1 cellular context compared by ENCODE assay signal in the genomic region with DNA sequence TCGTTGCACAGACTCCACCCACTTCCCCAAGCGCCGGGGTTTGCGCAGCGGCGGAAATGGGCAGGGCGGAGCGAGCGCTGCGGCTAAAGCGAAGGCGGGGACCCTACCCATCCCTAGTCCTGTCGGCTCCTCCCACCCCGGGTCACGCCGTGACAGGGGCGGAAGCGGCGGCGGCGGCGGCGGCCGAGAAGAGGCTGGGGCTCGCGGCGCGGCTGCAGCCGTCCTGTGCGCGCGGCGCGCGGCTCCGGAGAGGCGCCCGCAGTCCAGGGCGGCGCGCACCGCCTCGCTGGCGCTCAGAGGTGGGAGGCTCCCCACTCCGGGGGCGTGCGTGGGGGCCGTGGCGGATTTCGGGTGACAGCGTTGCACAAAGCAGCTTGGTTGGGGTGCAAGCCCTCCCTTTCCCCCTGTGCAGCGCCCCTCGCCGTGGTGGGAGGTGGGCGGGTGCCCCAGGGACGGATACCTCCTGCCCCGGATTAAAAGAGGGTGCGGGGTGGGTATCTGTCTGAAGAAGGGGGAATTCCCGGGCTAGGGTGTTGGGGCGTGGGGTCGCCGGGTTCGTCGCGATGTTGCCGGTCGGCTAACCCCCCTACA.
A peak's percentile ranks its signal among the peaks of the same experiment; 100 is the strongest.
TF ChIP-seq lines count a peak whose summit lies in the region.

A gene with protein sequence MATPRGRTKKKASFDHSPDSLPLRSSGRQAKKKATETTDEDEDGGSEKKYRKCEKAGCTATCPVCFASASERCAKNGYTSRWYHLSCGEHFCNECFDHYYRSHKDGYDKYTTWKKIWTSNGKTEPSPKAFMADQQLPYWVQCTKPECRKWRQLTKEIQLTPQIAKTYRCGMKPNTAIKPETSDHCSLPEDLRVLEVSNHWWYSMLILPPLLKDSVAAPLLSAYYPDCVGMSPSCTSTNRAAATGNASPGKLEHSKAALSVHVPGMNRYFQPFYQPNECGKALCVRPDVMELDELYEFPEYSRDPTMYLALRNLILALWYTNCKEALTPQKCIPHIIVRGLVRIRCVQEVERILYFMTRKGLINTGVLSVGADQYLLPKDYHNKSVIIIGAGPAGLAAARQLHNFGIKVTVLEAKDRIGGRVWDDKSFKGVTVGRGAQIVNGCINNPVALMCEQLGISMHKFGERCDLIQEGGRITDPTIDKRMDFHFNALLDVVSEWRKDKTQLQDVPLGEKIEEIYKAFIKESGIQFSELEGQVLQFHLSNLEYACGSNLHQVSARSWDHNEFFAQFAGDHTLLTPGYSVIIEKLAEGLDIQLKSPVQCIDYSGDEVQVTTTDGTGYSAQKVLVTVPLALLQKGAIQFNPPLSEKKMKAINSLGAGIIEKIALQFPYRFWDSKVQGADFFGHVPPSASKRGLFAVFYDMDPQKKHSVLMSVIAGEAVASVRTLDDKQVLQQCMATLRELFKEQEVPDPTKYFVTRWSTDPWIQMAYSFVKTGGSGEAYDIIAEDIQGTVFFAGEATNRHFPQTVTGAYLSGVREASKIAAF (plus strand): TSS at position 150 of the 591 bp plus-strand sequence. CDS start 4,474 bp downstream, outside the sequence.

TF ChIP-seq in K562, 482 proteins besides CTCF, POLR2A, EP300 and RAD21 (continued from another document and continues in another):
- TF ChIP-seq POU5F1 (IDR thresholded peaks at IDR 0.05; ENCODE audit: borderline replicate concordance, low read depth, low read length, partially characterized antibody) (no peak), OTX1 (CRISPR knock-in tag; IDR thresholded peaks at IDR 0.05) (no peak), SPI1 (IDR thresholded peaks at IDR 0.05; ENCODE audit: borderline replicate concordance, low read depth, low read length) (peak; percentile 86), MAFK (IDR thresholded peaks at IDR 0.05; ENCODE audit: low read length) (no peak), SAP30 (IDR thresholded peaks at IDR 0.05; ENCODE audit: borderline replicate concordance, insufficient read depth, low read depth, low read length, poor library complexity, severe bottlenecking) (no peak), SRSF1 (IDR thresholded peaks at IDR 0.05; ENCODE audit: low read depth, low read length) (no peak), ZBTB17 (CRISPR knock-in tag; IDR thresholded peaks at IDR 0.05) (peak; percentile 70; the same call in 1 of the 2 replicates), TCFL5 (CRISPR knock-in tag; conservative IDR thresholded peaks at IDR 0.05) (no peak), PTBP1 (IDR thresholded peaks at IDR 0.05; ENCODE audit: low read depth, low read length) (no peak), HIVEP1 (CRISPR knock-in tag; IDR thresholded peaks at IDR 0.05) (0 out of 2 replicates have a peak, but pooled peaks have one; percentile 39), ZNF76 (CRISPR knock-in tag; IDR thresholded peaks at IDR 0.05; ENCODE audit: borderline replicate concordance) (peak; percentile 44; the same call in 1 of the 2 replicates), RUNX1 (IDR thresholded peaks at IDR 0.05; ENCODE audit: low read depth) (no peak), ZNF316 (IDR thresholded peaks at IDR 0.05) (no peak), JUN (IDR thresholded peaks at IDR 0.05; ENCODE audit: borderline replicate concordance, low read depth, low read length) (no peak), JUN (CRISPR knock-in tag; IDR thresholded peaks at IDR 0.05; ENCODE audit: borderline replicate concordance) (0 out of 2 replicates have a peak, but pooled peaks have one; percentile 77), ZKSCAN3 (CRISPR knock-in tag; IDR thresholded peaks at IDR 0.05) (no peak), RBM17 (IDR thresholded peaks at IDR 0.05; ENCODE audit: borderline replicate concordance, low read depth, low read length) (no peak), ZNF384 (IDR thresholded peaks at IDR 0.05; ENCODE audit: low read depth, low read length) (no peak), FOXA3 (CRISPR knock-in tag; conservative IDR thresholded peaks at IDR 0.05 in 1 of 2, IDR thresholded peaks at IDR 0.05 in 1 of 2) (peak in 1 of 2 experiments; percentile 42; a peak in 1 of 4 replicates), ZNF408 (CRISPR knock-in tag; IDR thresholded peaks at IDR 0.05; ENCODE audit: low read depth) (no peak), C11orf30 (IDR thresholded peaks at IDR 0.05; ENCODE audit: low read depth) (no peak), TAF7 (tag; IDR thresholded peaks at IDR 0.05) (no peak), BCL6 (CRISPR knock-in tag; IDR thresholded peaks at IDR 0.05) (no peak), TEAD1 (CRISPR knock-in tag; IDR thresholded peaks at IDR 0.05) (0 out of 4 replicates have a peak, but pooled peaks of 1 of the 2 experiments have one; percentile 67), MTA2 (IDR thresholded peaks at IDR 0.05; ENCODE audit: low read depth) (no peak), BCOR (IDR thresholded peaks at IDR 0.05) (no peak; the same call in 1 of the 2 replicates), NCOA1 (IDR thresholded peaks at IDR 0.05; ENCODE audit: low read depth) (no peak), TAF9B (IDR thresholded peaks at IDR 0.05; ENCODE audit: partially characterized antibody) (no peak), KDM5B (IDR thresholded peaks at IDR 0.05; ENCODE audit: insufficient replicate concordance, low read depth, low read length) (peak; percentile 89), MEF2D (tag; conservative IDR thresholded peaks at IDR 0.05; ENCODE audit: low read depth) (no peak)
- TF ChIP-seq, protein P1, sequence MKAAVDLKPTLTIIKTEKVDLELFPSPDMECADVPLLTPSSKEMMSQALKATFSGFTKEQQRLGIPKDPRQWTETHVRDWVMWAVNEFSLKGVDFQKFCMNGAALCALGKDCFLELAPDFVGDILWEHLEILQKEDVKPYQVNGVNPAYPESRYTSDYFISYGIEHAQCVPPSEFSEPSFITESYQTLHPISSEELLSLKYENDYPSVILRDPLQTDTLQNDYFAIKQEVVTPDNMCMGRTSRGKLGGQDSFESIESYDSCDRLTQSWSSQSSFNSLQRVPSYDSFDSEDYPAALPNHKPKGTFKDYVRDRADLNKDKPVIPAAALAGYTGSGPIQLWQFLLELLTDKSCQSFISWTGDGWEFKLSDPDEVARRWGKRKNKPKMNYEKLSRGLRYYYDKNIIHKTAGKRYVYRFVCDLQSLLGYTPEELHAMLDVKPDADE (conservative IDR thresholded peaks at IDR 0.05; ENCODE audit: control insufficient read depth, low read depth, low read length) = no peak
- TF ChIP-seq, protein P2, sequence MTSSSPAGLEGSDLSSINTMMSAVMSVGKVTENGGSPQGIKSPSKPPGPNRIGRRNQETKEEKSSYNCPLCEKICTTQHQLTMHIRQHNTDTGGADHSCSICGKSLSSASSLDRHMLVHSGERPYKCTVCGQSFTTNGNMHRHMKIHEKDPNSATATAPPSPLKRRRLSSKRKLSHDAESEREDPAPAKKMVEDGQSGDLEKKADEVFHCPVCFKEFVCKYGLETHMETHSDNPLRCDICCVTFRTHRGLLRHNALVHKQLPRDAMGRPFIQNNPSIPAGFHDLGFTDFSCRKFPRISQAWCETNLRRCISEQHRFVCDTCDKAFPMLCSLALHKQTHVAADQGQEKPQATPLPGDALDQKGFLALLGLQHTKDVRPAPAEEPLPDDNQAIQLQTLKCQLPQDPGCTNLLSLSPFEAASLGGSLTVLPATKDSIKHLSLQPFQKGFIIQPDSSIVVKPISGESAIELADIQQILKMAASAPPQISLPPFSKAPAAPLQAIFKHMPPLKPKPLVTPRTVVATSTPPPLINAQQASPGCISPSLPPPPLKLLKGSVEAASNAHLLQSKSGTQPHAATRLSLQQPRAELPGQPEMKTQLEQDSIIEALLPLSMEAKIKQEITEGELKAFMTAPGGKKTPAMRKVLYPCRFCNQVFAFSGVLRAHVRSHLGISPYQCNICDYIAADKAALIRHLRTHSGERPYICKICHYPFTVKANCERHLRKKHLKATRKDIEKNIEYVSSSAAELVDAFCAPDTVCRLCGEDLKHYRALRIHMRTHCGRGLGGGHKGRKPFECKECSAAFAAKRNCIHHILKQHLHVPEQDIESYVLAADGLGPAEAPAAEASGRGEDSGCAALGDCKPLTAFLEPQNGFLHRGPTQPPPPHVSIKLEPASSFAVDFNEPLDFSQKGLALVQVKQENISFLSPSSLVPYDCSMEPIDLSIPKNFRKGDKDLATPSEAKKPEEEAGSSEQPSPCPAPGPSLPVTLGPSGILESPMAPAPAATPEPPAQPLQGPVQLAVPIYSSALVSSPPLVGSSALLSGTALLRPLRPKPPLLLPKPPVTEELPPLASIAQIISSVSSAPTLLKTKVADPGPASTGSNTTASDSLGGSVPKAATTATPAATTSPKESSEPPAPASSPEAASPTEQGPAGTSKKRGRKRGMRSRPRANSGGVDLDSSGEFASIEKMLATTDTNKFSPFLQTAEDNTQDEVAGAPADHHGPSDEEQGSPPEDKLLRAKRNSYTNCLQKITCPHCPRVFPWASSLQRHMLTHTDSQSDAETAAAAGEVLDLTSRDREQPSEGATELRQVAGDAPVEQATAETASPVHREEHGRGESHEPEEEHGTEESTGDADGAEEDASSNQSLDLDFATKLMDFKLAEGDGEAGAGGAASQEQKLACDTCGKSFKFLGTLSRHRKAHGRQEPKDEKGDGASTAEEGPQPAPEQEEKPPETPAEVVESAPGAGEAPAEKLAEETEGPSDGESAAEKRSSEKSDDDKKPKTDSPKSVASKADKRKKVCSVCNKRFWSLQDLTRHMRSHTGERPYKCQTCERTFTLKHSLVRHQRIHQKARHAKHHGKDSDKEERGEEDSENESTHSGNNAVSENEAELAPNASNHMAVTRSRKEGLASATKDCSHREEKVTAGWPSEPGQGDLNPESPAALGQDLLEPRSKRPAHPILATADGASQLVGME (CRISPR knock-in tag; IDR thresholded peaks at IDR 0.05) = 0 out of 2 replicates have a peak, but pooled peaks have one; percentile 66
- TF ChIP-seq, protein P3, sequence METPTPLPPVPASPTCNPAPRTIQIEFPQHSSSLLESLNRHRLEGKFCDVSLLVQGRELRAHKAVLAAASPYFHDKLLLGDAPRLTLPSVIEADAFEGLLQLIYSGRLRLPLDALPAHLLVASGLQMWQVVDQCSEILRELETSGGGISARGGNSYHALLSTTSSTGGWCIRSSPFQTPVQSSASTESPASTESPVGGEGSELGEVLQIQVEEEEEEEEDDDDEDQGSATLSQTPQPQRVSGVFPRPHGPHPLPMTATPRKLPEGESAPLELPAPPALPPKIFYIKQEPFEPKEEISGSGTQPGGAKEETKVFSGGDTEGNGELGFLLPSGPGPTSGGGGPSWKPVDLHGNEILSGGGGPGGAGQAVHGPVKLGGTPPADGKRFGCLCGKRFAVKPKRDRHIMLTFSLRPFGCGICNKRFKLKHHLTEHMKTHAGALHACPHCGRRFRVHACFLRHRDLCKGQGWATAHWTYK (CRISPR knock-in tag; IDR thresholded peaks at IDR 0.05) = peak; percentile 85
- TF ChIP-seq, protein P4, sequence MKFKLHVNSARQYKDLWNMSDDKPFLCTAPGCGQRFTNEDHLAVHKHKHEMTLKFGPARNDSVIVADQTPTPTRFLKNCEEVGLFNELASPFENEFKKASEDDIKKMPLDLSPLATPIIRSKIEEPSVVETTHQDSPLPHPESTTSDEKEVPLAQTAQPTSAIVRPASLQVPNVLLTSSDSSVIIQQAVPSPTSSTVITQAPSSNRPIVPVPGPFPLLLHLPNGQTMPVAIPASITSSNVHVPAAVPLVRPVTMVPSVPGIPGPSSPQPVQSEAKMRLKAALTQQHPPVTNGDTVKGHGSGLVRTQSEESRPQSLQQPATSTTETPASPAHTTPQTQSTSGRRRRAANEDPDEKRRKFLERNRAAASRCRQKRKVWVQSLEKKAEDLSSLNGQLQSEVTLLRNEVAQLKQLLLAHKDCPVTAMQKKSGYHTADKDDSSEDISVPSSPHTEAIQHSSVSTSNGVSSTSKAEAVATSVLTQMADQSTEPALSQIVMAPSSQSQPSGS (CRISPR knock-in tag; IDR thresholded peaks at IDR 0.05) = no peak
- TF ChIP-seq, protein P5, sequence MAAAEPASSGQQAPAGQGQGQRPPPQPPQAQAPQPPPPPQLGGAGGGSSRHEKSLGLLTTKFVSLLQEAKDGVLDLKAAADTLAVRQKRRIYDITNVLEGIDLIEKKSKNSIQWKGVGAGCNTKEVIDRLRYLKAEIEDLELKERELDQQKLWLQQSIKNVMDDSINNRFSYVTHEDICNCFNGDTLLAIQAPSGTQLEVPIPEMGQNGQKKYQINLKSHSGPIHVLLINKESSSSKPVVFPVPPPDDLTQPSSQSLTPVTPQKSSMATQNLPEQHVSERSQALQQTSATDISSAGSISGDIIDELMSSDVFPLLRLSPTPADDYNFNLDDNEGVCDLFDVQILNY (CRISPR knock-in tag; IDR thresholded peaks at IDR 0.05) = no peak
- TF ChIP-seq, protein P6, sequence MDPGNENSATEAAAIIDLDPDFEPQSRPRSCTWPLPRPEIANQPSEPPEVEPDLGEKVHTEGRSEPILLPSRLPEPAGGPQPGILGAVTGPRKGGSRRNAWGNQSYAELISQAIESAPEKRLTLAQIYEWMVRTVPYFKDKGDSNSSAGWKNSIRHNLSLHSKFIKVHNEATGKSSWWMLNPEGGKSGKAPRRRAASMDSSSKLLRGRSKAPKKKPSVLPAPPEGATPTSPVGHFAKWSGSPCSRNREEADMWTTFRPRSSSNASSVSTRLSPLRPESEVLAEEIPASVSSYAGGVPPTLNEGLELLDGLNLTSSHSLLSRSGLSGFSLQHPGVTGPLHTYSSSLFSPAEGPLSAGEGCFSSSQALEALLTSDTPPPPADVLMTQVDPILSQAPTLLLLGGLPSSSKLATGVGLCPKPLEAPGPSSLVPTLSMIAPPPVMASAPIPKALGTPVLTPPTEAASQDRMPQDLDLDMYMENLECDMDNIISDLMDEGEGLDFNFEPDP (CRISPR knock-in tag; IDR thresholded peaks at IDR 0.05) = 0 out of 2 replicates have a peak, but pooled peaks have one; percentile 41
- TF ChIP-seq, protein P7, sequence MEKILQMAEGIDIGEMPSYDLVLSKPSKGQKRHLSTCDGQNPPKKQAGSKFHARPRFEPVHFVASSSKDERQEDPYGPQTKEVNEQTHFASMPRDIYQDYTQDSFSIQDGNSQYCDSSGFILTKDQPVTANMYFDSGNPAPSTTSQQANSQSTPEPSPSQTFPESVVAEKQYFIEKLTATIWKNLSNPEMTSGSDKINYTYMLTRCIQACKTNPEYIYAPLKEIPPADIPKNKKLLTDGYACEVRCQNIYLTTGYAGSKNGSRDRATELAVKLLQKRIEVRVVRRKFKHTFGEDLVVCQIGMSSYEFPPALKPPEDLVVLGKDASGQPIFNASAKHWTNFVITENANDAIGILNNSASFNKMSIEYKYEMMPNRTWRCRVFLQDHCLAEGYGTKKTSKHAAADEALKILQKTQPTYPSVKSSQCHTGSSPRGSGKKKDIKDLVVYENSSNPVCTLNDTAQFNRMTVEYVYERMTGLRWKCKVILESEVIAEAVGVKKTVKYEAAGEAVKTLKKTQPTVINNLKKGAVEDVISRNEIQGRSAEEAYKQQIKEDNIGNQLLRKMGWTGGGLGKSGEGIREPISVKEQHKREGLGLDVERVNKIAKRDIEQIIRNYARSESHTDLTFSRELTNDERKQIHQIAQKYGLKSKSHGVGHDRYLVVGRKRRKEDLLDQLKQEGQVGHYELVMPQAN (IDR thresholded peaks at IDR 0.05; ENCODE audit: borderline replicate concordance) = no peak
